Comparison of ENCODE assay signal across 1 cellular context in genomic region chrX:129843459-129844306, GRCh38.
TF ChIP-seq lines count a peak whose summit lies in the region.

TSS of gene ZDHHC9 (minus strand) at chrX:129843886. CDS start at chrX:129841945, 1,941 bp downstream.

TF ChIP-seq in HepG2, 621 proteins besides CTCF, POLR2A, EP300 and RAD21 (continued from another document and continues in another):
- TF ChIP-seq UBTF (CRISPR knock-in tag; IDR thresholded peaks at IDR 0.05) (peak; percentile 13; the same call in 1 of the 2 replicates), SAP130 (CRISPR knock-in tag; IDR thresholded peaks at IDR 0.05; ENCODE audit: low read depth) (peak; percentile 53), ZBTB7B (CRISPR knock-in tag; IDR thresholded peaks at IDR 0.05) (peak; percentile 39; the same call in 1 of the 2 replicates), NFYC (CRISPR knock-in tag; IDR thresholded peaks at IDR 0.05) (peak; percentile 90), ARID4A (CRISPR knock-in tag; IDR thresholded peaks at IDR 0.05; ENCODE audit: borderline replicate concordance) (peak; percentile 51; the same call in 1 of the 2 replicates), ZNF430 (CRISPR knock-in tag; IDR thresholded peaks at IDR 0.05) (0 out of 2 replicates have a peak, but pooled peaks have one; percentile 21), ZMYM4 (CRISPR knock-in tag; IDR thresholded peaks at IDR 0.05) (0 out of 2 replicates have a peak, but pooled peaks have one; percentile 29), ZBTB14 (CRISPR knock-in tag; IDR thresholded peaks at IDR 0.05) (peak; percentile 89), GMEB1 (CRISPR knock-in tag; IDR thresholded peaks at IDR 0.05; ENCODE audit: borderline replicate concordance) (0 out of 2 replicates have a peak, but pooled peaks have one; percentile 20), IRX3 (CRISPR knock-in tag; IDR thresholded peaks at IDR 0.05; ENCODE audit: borderline replicate concordance, low read depth) (no peak), HMGXB4 (CRISPR knock-in tag; IDR thresholded peaks at IDR 0.05; ENCODE audit: borderline replicate concordance in 1 of 2, low read depth in 1 of 2) (peak in 1 of 2 experiments; percentile 36; a peak in 2 of 4 replicates), RFX5 (IDR thresholded peaks at IDR 0.05; ENCODE audit: low read depth, low read length) (0 out of 2 replicates have a peak, but pooled peaks have one; percentile 11), SP2 (CRISPR knock-in tag; IDR thresholded peaks at IDR 0.05) (peak; percentile 95), POLR2AphosphoS2 (IDR thresholded peaks at IDR 0.05; ENCODE audit: low read depth, low read length) (no peak), ZNF558 (CRISPR knock-in tag; IDR thresholded peaks at IDR 0.05; ENCODE audit: borderline replicate concordance) (peak; percentile 45; the same call in 1 of the 2 replicates), BRD4 (CRISPR knock-in tag; IDR thresholded peaks at IDR 0.05) (no peak), CREB1 (IDR thresholded peaks at IDR 0.05) (peak; percentile 79), CREB1 (CRISPR knock-in tag; IDR thresholded peaks at IDR 0.05) (peak; percentile 83), MXI1 (IDR thresholded peaks at IDR 0.05; ENCODE audit: borderline replicate concordance, low read depth, low read length) (peak; percentile 14; the same call in 1 of the 3 replicates), ZFX (CRISPR knock-in tag; IDR thresholded peaks at IDR 0.05; ENCODE audit: low read depth) (peak; percentile 46), ZNF609 (CRISPR knock-in tag; IDR thresholded peaks at IDR 0.05; ENCODE audit: borderline replicate concordance) (0 out of 2 replicates have a peak, but pooled peaks have one; percentile 13), ZNF326 (CRISPR knock-in tag; IDR thresholded peaks at IDR 0.05; ENCODE audit: borderline replicate concordance) (no peak), POLR2AphosphoS5 (IDR thresholded peaks at IDR 0.05; ENCODE audit: low read depth, low read length) (peak; percentile 66), ZNF263 (CRISPR knock-in tag; IDR thresholded peaks at IDR 0.05) (no peak), AGO2 (optimal IDR thresholded peaks at IDR 0.05; ENCODE audit: low read depth, low read length) (peak; percentile 53), YEATS4 (CRISPR knock-in tag; IDR thresholded peaks at IDR 0.05; ENCODE audit: borderline replicate concordance) (0 out of 2 replicates have a peak, but pooled peaks have one; percentile 41), BCLAF1 (IDR thresholded peaks at IDR 0.05) (no peak), DMAP1 (CRISPR knock-in tag; IDR thresholded peaks at IDR 0.05) (0 out of 2 replicates have a peak, but pooled peaks have one; percentile 45), TAF1 (CRISPR knock-in tag; IDR thresholded peaks at IDR 0.05) (peak; percentile 40; the same call in 1 of the 2 replicates), NFYB (CRISPR knock-in tag; IDR thresholded peaks at IDR 0.05) (peak; percentile 84), SP5 (CRISPR knock-in tag; IDR thresholded peaks at IDR 0.05; ENCODE audit: borderline replicate concordance, low read depth) (peak; percentile 46; the same call in 1 of the 2 replicates), ZNF574 (CRISPR knock-in tag; IDR thresholded peaks at IDR 0.05) (0 out of 2 replicates have a peak, but pooled peaks have one; percentile 7)
